Comparison of ENCODE assay signal across 8 cellular contexts in genomic region chr6:34196833-34197195, GRCh38. TPM values are rescaled to one million over a fixed set of nuclear protein-coding genes. Genes with fewer than 3 reads are reported as not detected.
DNase-seq lines count a peak whose midpoint lies in the region; ATAC-seq, FAIRE-seq and TF ChIP-seq lines count a peak whose summit lies in the region.

No MANE protein-coding gene starts in this region.

- peaks cover 3% of the 10 kb centered on the region for H3K4me1 ChIP-seq in colonic mucosa

- no peaks in the 10 kb centered on the region for H3K36me3 Mint-ChIP-seq in natural killer cell

- peak overlapping the region; percentile 58 to 74 for H3K9ac ChIP-seq in colonic mucosa (ENCODE audit: low read depth in 2 of 2, low read length in 2 of 2)

- H3K4me3 Mint-ChIP-seq in natural killer cell = peak overlapping the region; percentile 87

- intact Hi-C loops in colonic mucosa (cut with DNase I) (loop anchor here (2.0 kb wide), 1 partner anchor 220 kb away; no protein-coding TSS in a partner anchor), natural killer cell (cut with micrococcal nuclease) (loop anchor here (1.0 kb wide), 3 partner anchors 195 to 412 kb away; partner anchors contain the start of gene NUDT3), head of caudate nucleus (cut with DNase I) (loop anchor here (10.0 kb wide), 1 partner anchor 218 kb away; no protein-coding TSS in a partner anchor)

- H3K4me3 ChIP-seq in AG10803 (ENCODE audit: low read length) (peak overlapping the region; percentile 63), colonic mucosa (peak overlapping the region; percentile 62)

- no peaks in the 10 kb centered on the region for H3K27me3 ChIP-seq in colonic mucosa

- TF ChIP-seq CTCF in AG10803 (conservative IDR thresholded peaks at IDR 0.05; ENCODE audit: low read length) = no peak
- TF ChIP-seq CTCF in colonic mucosa (IDR thresholded peaks at IDR 0.05) = no peak
- no peak for TF ChIP-seq CTCF in natural killer cell (IDR thresholded peaks at IDR 0.05)

- H3K36me3 ChIP-seq in colonic mucosa = no peaks in the 10 kb centered on the region

- no peaks in the 10 kb centered on the region for H3K9me3 ChIP-seq in colonic mucosa

- DNase-seq in AG10803 (ENCODE audit: low read depth) (no peak), colonic mucosa (peak; percentile 18), natural killer cell (no peak), NCI-H1694 (lab: John Stamatoyannopoulos, UW) (no peak), HTR-8/SVneo (ENCODE audit: insufficient read length, low spot score) (no peak), head of caudate nucleus (no peak)

- H3K27me3 Mint-ChIP-seq in natural killer cell (ENCODE audit: low read depth in 2 of 2) = peaks cover 0 to 8% of the 10 kb centered on the region in 2 donors

- no peaks in the 10 kb centered on the region for H3K9me3 Mint-ChIP-seq in natural killer cell

- ATAC-seq in HG02763 (IDR thresholded peaks at IDR 0.05; ENCODE audit: unreplicated experiment) = peak; percentile 10
- no peak for ATAC-seq in natural killer cell
- no peak for ATAC-seq in GM19455 (IDR thresholded peaks at IDR 0.05; ENCODE audit: unreplicated experiment)

- peaks cover 5 to 7% of the 10 kb centered on the region in 2 donors for H3K4me1 Mint-ChIP-seq in natural killer cell

- peak overlapping the region in 1 of 2 donors; percentile 85 for H3K27ac Mint-ChIP-seq in natural killer cell

- FAIRE-seq in HTR-8/SVneo (lab: Jason Lieb, UNC) = no peak

- no peak overlapping the region for H3K27ac ChIP-seq in colonic mucosa

RNA-seq across cellular contexts. Expression of gene HMGA1, which starts 39.9 kb away (rescaled TPM):
- total RNA-seq in colonic mucosa (100 to 1,000 TPM; 184 to 536 TPM), natural killer cell (10 to 100 TPM; 63.1 to 84.2 (median 77.3) TPM)

RNA-seq across cellular contexts. Expression of gene GRM4, which starts 50.9 kb away (rescaled TPM):
- under 1 TPM in 1 of 2 donors, not detected in 1; 0.07 TPM for total RNA-seq in colonic mucosa
- total RNA-seq in natural killer cell = not detected

RNA-seq across cellular contexts. Expression of gene SMIM29, which starts 52.0 kb away (rescaled TPM):
- 10 to 100 TPM in 1 of 2 donors, 1 to 10 TPM in 1; 8.6 to 12.8 TPM for total RNA-seq in colonic mucosa
- total RNA-seq in natural killer cell = 10 to 100 TPM; 30.8 to 48.0 (median 39.7) TPM
